In the genomic region with DNA sequence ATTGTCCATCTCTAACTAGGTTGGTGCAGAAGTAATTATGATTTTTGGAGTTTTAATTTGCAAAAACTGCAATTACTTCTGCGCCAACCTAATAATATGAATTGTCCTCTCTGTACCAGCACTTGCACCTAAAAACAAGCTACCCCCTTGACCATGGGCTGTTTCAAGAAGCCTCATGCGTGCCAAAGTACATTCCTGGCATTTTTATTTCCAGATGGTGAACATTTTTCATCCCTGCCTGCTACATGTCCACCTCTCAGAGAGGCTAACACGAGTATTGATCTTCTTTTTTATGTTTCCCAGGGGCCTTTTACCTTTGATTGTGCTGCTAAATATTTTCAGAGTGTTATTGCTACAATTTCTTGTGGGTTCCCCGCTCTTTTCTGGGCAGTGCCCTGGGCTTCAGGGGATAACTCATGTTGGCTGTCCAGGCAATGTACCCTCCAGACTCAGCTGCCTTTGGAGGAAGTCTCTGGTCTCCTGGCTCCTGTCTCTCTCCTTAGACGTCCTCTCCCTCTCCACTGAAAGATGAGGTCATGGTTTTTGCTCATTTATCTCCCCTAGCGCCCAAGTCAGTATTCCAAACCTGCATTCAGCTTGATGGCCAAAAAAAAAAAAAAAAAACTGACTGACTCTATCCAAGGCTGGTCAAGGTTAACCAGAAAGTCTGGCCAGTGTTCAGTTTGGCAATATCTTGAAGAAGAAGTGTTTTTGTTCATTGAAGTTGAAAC, we compare ENCODE assay signal across 12 cellular contexts.
DNase-seq lines count a peak whose midpoint lies in the region; TF ChIP-seq lines count a peak whose summit lies in the region.
"Had no signal": no experiment of that assay in that cellular context is flagged by ENCODE, and none has a peak within 500 bp of the region (broad histone marks: within the 10 kb centered on the region; RNA-seq: fewer than 3 reads in every experiment).

No MANE protein-coding gene starts in this region.

- no peak overlapping the region for H3K27ac ChIP-seq in sigmoid colon
- H3K27ac ChIP-seq: BLaER1 treated with 17β-estradiol and CSF1 and Interleukin-3, amounts not matched to agents 10 nM and 100 nM had no signal

- intact Hi-C loops in sigmoid colon (cut with DNase I): no loop called here

- DNase-seq in AG10803 (ENCODE audit: low read depth): peak; percentile 42
- DNase-seq in EL: peak; percentile 43
- DNase-seq in sigmoid colon: peak; percentile 3
- DNase-seq in stimulated activated CD4-positive, alpha-beta T cell treated with anti-CD3 and anti-CD28 coated beads, Interleukin-2, amount 100 ng/mL, for 24 hours: no peak
- DNase-seq in NCI-H187 (lab: John Stamatoyannopoulos, UW): no peak
- DNase-seq in HuH-7 (ENCODE audit: low spot score): no peak
- DNase-seq: ACHN; Calu3; CD8-positive, alpha-beta T cell; DMS79 treated with DMSO at 0.1 percent for 48 hours; H9 had no signal

- TF ChIP-seq POLR2A in sigmoid colon (IDR thresholded peaks at IDR 0.05): no peak

- WGBS in sigmoid colon, 2 donors: 51 to 62% methylated on average over 6 of the region's 6 CpGs

- peaks cover 3 to 13% (median 4%) of the 10 kb centered on the region in 3 donors for H3K27me3 ChIP-seq in sigmoid colon
- H3K27me3 ChIP-seq: BLaER1 treated with 17β-estradiol and CSF1 and Interleukin-3, amounts not matched to agents 10 nM and 100 nM had no signal

- H3K4me3 ChIP-seq in AG10803 (ENCODE audit: low read length) (no peak overlapping the region), sigmoid colon (no peak overlapping the region)
- H3K4me3 ChIP-seq: BLaER1 treated with 17β-estradiol and CSF1 and Interleukin-3, amounts not matched to agents 10 nM and 100 nM had no signal

- no peaks in the 10 kb centered on the region for H3K4me1 ChIP-seq in sigmoid colon
- H3K4me1 ChIP-seq: BLaER1 treated with 17β-estradiol and CSF1 and Interleukin-3, amounts not matched to agents 10 nM and 100 nM had no signal

- H3K9me3 ChIP-seq in sigmoid colon: no peaks in the 10 kb centered on the region

- TF ChIP-seq EP300 in sigmoid colon (IDR thresholded peaks at IDR 0.05): no peak

- TF ChIP-seq CTCF in AG10803 (conservative IDR thresholded peaks at IDR 0.05; ENCODE audit: low read length) (no peak), sigmoid colon (IDR thresholded peaks at IDR 0.05) (no peak)

- no peaks in the 10 kb centered on the region for H3K36me3 ChIP-seq in sigmoid colon
- H3K36me3 ChIP-seq: BLaER1 treated with 17β-estradiol and CSF1 and Interleukin-3, amounts not matched to agents 10 nM and 100 nM had no signal

Comparison
In these comparisons a context has a peak if more than half of its experiments do, and no peak if none do; other contexts are left out.
1. DNase-seq: peak in AG10803 (single experiment), EL (single experiment) and sigmoid colon (single experiment); none in stimulated activated CD4-positive, alpha-beta T cell treated with anti-CD3 and anti-CD28 coated beads, Interleukin-2, amount 100 ng/mL, for 24 hours (0 of 2), NCI-H187 (0 of 2) and HuH-7 (single experiment).